In the genomic region with DNA sequence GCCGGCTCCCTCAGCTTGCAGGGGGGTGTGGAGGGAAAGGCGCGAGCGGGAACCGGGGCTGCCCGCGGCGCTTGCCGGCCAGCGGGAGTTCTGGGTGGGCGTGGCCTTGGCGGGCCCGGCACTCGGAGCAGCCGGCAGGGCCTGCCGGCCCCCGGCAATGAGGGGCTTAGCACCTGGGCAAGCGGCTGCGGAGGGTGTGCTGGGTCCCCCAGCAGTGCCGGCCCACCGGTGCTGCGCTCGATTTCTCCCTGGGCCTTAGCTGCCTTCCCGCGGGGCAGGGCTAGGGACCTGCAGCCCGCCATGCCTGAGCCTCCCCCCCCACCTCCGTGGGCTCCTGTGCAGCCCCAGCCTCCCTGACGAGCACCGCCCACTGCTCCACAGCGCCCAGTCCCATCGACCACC, we compare ENCODE assay signal across 23 cellular contexts.
DNase-seq lines count a peak whose midpoint lies in the region; ATAC-seq, FAIRE-seq and TF ChIP-seq lines count a peak whose summit lies in the region.
"Had no signal": no experiment of that assay in that cellular context is flagged by ENCODE, and none has a peak within 500 bp of the region (broad histone marks: within the 10 kb centered on the region; RNA-seq: fewer than 3 reads in every experiment).

No MANE protein-coding gene starts in this region.

- H3K4me1 ChIP-seq in SK-N-SH (ENCODE audit: control insufficient read depth in 1 of 2, insufficient read depth in 2 of 2, low read depth in 1 of 2, low read length in 1 of 2) = no peaks in the 10 kb centered on the region; a peak in 1 of 4 replicates
- no peaks in the 10 kb centered on the region for H3K4me1 ChIP-seq in kidney (ENCODE audit: control insufficient read depth in 1 of 2, insufficient read depth in 1 of 2, low read depth in 1 of 2, low read length in 2 of 2)
- H3K4me1 ChIP-seq: SJSA1 had no signal

- H3K4me3 ChIP-seq in SK-N-SH (ENCODE audit: low read depth in 2 of 2, low read length in 1 of 2) (peak overlapping the region; percentile 57 to 62), kidney (ENCODE audit: low read length in 2 of 2) (no peak overlapping the region)
- H3K4me3 ChIP-seq: GM12878, GM23338, PC-9, SJSA1 had no signal

- H3K9me3 ChIP-seq in SK-N-SH (no peaks in the 10 kb centered on the region), kidney (ENCODE audit: control insufficient read depth in 1 of 2, low read length in 2 of 2) (no peaks in the 10 kb centered on the region)
- H3K9me3 ChIP-seq: SJSA1 had no signal

- peak overlapping the region; percentile 73 for H3K4me2 ChIP-seq in SK-N-SH
- H3K4me2 ChIP-seq: GM23338, PC-9 had no signal

- H3K36me3 ChIP-seq in SK-N-SH (replicated peaks in 1 of 2; ENCODE audit: control insufficient read depth in 1 of 2, insufficient read depth in 2 of 2, low read length in 1 of 2) (no peaks in the 10 kb centered on the region), kidney (ENCODE audit: control insufficient read depth in 1 of 2, insufficient read depth in 2 of 2, low read length in 2 of 2) (no peaks in the 10 kb centered on the region)
- H3K36me3 ChIP-seq: SJSA1 had no signal

- no peak for TF ChIP-seq EP300 in SK-N-SH (IDR thresholded peaks at IDR 0.05; ENCODE audit: borderline replicate concordance in 1 of 2, low read depth in 1 of 2, low read length in 1 of 2)

- intact Hi-C loops in Right ventricle myocardium inferior (cut with DNase I) = no loop called here
- intact Hi-C loops in cardiac septum (cut with DNase I) = no loop called here
- intact Hi-C loops in kidney (cut with DNase I) = no loop called here

- POLR2A ChIA-PET in SK-N-SH (lab: Yijun Ruan, JAX) = no interaction called here

- H3K9ac ChIP-seq in SK-N-SH (peak overlapping the region; percentile 31; the same call in 1 of the 2 replicates), kidney (ENCODE audit: low read length in 2 of 2) (no peak overlapping the region)

- H4K20me1 ChIP-seq in SK-N-SH (ENCODE audit: insufficient read depth) = no peaks in the 10 kb centered on the region

- no peak overlapping the region for H3K4me3 Mint-ChIP-seq in stimulated activated naive B cell treated with anti-CD40 and anti-IgM and Interleukin-4, amounts not matched to agents 10 μg/mL and 1 μg/mL and 100 μg/mL, for 72 hours
- H3K4me3 Mint-ChIP-seq: GM23338, H9 had no signal

- H3K4me1 Mint-ChIP-seq in stimulated activated naive B cell treated with anti-CD40 and anti-IgM and Interleukin-4, amounts not matched to agents 10 μg/mL and 1 μg/mL and 100 μg/mL, for 72 hours = no peaks in the 10 kb centered on the region
- H3K4me1 Mint-ChIP-seq: GM23338, H9 had no signal

- TF ChIP-seq CTCF in SK-N-SH (IDR thresholded peaks at IDR 0.05) (no peak), kidney (IDR thresholded peaks at IDR 0.05; ENCODE audit: borderline replicate concordance, extremely low read depth, insufficient read depth) (no peak)

- no peaks in the 10 kb centered on the region for H3K27me3 ChIP-seq in SK-N-SH (ENCODE audit: insufficient read depth)
- H3K27me3 ChIP-seq: SJSA1 had no signal

- H3K27ac Mint-ChIP-seq in stimulated activated naive B cell treated with anti-CD40 and anti-IgM and Interleukin-4, amounts not matched to agents 10 μg/mL and 1 μg/mL and 100 μg/mL, for 72 hours = no peak overlapping the region
- H3K27ac Mint-ChIP-seq: GM23338, H9 had no signal

- H3K36me3 Mint-ChIP-seq in stimulated activated naive B cell treated with anti-CD40 and anti-IgM and Interleukin-4, amounts not matched to agents 10 μg/mL and 1 μg/mL and 100 μg/mL, for 72 hours = no peaks in the 10 kb centered on the region

- no peaks in the 10 kb centered on the region for H3K9me2 ChIP-seq in SK-N-SH

- no peak for ATAC-seq in Right ventricle myocardium inferior
- ATAC-seq in stimulated activated naive B cell treated with anti-CD40 and anti-IgM and Interleukin-4, amounts not matched to agents 10 μg/mL and 1 μg/mL and 100 μg/mL, for 72 hours (replicated peaks) = no peak
- ATAC-seq: GM12878, GM23338, HepG2 had no signal

- H3F3A ChIP-seq in SK-N-SH (replicated peaks; ENCODE audit: insufficient read depth) = no peaks in the 10 kb centered on the region

- H3K27ac ChIP-seq in SK-N-SH (ENCODE audit: low read depth in 2 of 2, low read length in 1 of 2) (no peak overlapping the region), kidney (ENCODE audit: low read depth in 2 of 2, low read length in 2 of 2) (no peak overlapping the region)
- H3K27ac ChIP-seq: PC-9, SJSA1 had no signal

- H2AFZ ChIP-seq in SK-N-SH (ENCODE audit: low read depth) = peak overlapping the region; percentile 84; the same call in 1 of the 2 replicates
- H2AFZ ChIP-seq: GM23338, PC-9 had no signal

- no peak for TF ChIP-seq RAD21 in SK-N-SH (IDR thresholded peaks at IDR 0.05; ENCODE audit: low read length)

- DNase-seq in Right ventricle myocardium inferior (ENCODE audit: missing footprints) (peak; percentile 13), cardiac septum (ENCODE audit: low spot score) (no peak), SK-N-SH (no peak), kidney (peak; percentile 52), KG1 (lab: John Stamatoyannopoulos, UW) (no peak), NCI-H226 (no peak)
- DNase-seq in stimulated activated naive B cell treated with anti-CD40 and anti-IgM and Interleukin-4, amounts not matched to agents 10 μg/mL and 1 μg/mL and 100 μg/mL, for 72 hours = no peak
- DNase-seq: GDM1, H9, MV-4-11, NCI-H1105, NCI-H1436 treated with DMSO at 0.1 percent for 48 hours, NCI-H187 treated with DMSO at 0.1 percent for 48 hours, NCI-H2171 treated with DMSO at 0.1 percent for 48 hours, NCI-H524, NCI-H748 treated with DMSO at 0.1 percent for 48 hours, PC-9, Right ventricle myocardium superior had no signal

- H3K79me2 ChIP-seq in SK-N-SH (ENCODE audit: insufficient read depth) = no peaks in the 10 kb centered on the region

- H3K9me3 Mint-ChIP-seq in stimulated activated naive B cell treated with anti-CD40 and anti-IgM and Interleukin-4, amounts not matched to agents 10 μg/mL and 1 μg/mL and 100 μg/mL, for 72 hours = peaks cover 0 to 2% of the 10 kb centered on the region in 2 donors

- H3K27me3 Mint-ChIP-seq in stimulated activated naive B cell treated with anti-CD40 and anti-IgM and Interleukin-4, amounts not matched to agents 10 μg/mL and 1 μg/mL and 100 μg/mL, for 72 hours = no peaks in the 10 kb centered on the region

- CTCF ChIA-PET in SK-N-SH (lab: Yijun Ruan, JAX) = no interaction called here

- no CpG with 5 or more reads among the region's 31 CpGs for WGBS in SK-N-SH (ENCODE audit: low lambda C conversion rate)

- FAIRE-seq in kidney (lab: Jason Lieb, UNC) = no peak
- FAIRE-seq: D721Med, GM12878, HepG2 had no signal

TF ChIP-seq in SK-N-SH, 30 proteins besides CTCF, POLR2A, EP300 and RAD21:
- no peak for TF ChIP-seq MXI1 (IDR thresholded peaks at IDR 0.05; ENCODE audit: low read depth, low read length)
- no peak for TF ChIP-seq TAF1 (IDR thresholded peaks at IDR 0.05; ENCODE audit: borderline replicate concordance, low read depth, low read length)
- TF ChIP-seq TEAD4 (IDR thresholded peaks at IDR 0.05; ENCODE audit: borderline replicate concordance, insufficient read depth) = no peak
- TF ChIP-seq CHD2 (IDR thresholded peaks at IDR 0.05; ENCODE audit: low read length, partially characterized antibody) = no peak
- no peak for TF ChIP-seq YY1 (IDR thresholded peaks at IDR 0.05; ENCODE audit: low read depth)
- no peak for TF ChIP-seq FOXM1 (IDR thresholded peaks at IDR 0.05; ENCODE audit: low read depth)
- no peak for TF ChIP-seq FOXJ3 (CRISPR knock-in tag; IDR thresholded peaks at IDR 0.05)
- no peak for TF ChIP-seq RCOR1 (IDR thresholded peaks at IDR 0.05; ENCODE audit: low read length)
- no peak for TF ChIP-seq SMC3 (IDR thresholded peaks at IDR 0.05; ENCODE audit: low read depth, low read length)

Comparison
In these comparisons a context has a peak if more than half of its experiments do, and no peak if none do; other contexts are left out.
1. DNase-seq: peak in Right ventricle myocardium inferior (single experiment) and kidney (single experiment); none in cardiac septum (single experiment), SK-N-SH (single experiment), KG1 (single experiment), stimulated activated naive B cell treated with anti-CD40 and anti-IgM and Interleukin-4, amounts not matched to agents 10 μg/mL and 1 μg/mL and 100 μg/mL, for 72 hours (single experiment) and NCI-H226 (single experiment).
2. H3K4me3 ChIP-seq: peak in SK-N-SH (2 of 2); none in kidney (0 of 2).